In the genomic region with DNA sequence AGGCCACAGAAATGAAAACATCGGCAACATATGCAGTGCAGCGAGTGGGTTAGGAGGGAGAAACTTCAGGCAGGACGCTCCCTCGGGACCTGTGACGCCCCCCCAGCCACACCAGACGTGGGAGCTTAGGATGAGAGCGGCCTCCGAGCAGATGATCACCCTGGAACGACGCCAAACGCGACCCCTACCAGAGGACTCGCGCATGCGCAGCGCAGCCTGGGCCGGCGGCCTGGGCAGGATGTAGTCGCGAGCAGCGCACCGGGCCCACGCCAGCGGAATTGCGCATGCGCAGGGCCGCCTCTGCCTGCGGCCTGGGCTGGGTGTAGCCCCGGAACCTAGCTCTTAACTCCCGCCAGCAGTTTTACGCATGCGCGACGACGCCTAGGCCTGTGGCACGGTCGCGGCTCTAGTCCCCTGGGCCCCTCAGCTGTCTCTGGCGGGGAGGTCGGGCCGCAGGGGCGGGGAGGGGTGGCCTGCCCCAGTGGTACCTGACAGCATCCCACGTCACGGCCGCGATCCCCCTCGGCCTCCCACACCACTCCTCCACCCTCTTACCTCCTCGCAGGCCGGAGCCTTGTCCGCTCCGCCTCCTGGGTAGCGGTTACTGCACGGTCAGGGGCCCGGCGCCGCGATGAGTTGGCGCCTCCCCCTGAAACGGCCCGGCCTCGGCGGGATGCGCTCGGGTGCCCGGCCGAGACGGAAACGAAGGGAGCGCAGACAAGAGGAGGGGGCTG, we compare ENCODE assay signal across 8 cellular contexts. TPM values are rescaled to one million over a fixed set of nuclear protein-coding genes. Genes with fewer than 3 reads are reported as not detected.
DNase-seq lines count a peak whose midpoint lies in the region; ATAC-seq and TF ChIP-seq lines count a peak whose summit lies in the region.

A gene (minus strand): TSS at position 608 of the 734 bp plus-strand sequence. CDS start 11,141 bp downstream, outside the sequence.

- H3K36me3 ChIP-seq in OCI-LY7 (ENCODE audit: insufficient read depth, low read length) = no peaks in the 10 kb centered on the region

- H3K27ac ChIP-seq in OCI-LY7 (ENCODE audit: low read depth, low read length, poor library complexity, severe bottlenecking) = peak within 1 kb of the TSS; percentile 80

- H3K4me1 ChIP-seq in OCI-LY7 (ENCODE audit: insufficient read depth, low read length, poor library complexity, severe bottlenecking) = peaks cover 60% of the 10 kb centered on the region

- no peaks in the 10 kb centered on the region for H4K20me1 ChIP-seq in OCI-LY7 (ENCODE audit: insufficient read depth, low read length)

- H3K9me3 ChIP-seq in OCI-LY7 (ENCODE audit: low read length) = peaks cover 9% of the 10 kb centered on the region; the same call in 1 of the 2 replicates

- H3K79me2 ChIP-seq in OCI-LY7 (ENCODE audit: insufficient read depth, low read depth, low read length) = peaks cover 38% of the 10 kb centered on the region; the same call in 1 of the 2 replicates

- no peaks in the 10 kb centered on the region for H3K9me2 ChIP-seq in OCI-LY7 (ENCODE audit: insufficient read depth, low read length)

- TF ChIP-seq CTCF in OCI-LY7 (conservative IDR thresholded peaks at IDR 0.05; ENCODE audit: low read length) (no peak), epithelial cell of proximal tubule (conservative IDR thresholded peaks at IDR 0.05; ENCODE audit: low read depth, low read length) (no peak)

- intact Hi-C loops in OCI-LY7 (cut with micrococcal nuclease; ENCODE audit: unreplicated experiment) = loop anchor here (1.0 to 2.0 kb wide), 4 partner anchors 30 to 228 kb away; no protein-coding TSS in a partner anchor

- BruUV-seq in OCI-LY7 (replicated peaks; lab: Mats Ljungman, UMichigan) = no TSS peak

- peak within 1 kb of the TSS; percentile 94 for H3K4me2 ChIP-seq in OCI-LY7 (ENCODE audit: low read length)

- CTCF ChIA-PET in OCI-LY7 (lab: Charles Lee; ENCODE audit: unreplicated experiment) = interaction anchor here (0.5 to 2.2 kb wide), 3 partner anchors 10 to 30 kb away, joined by 3 to 14 read pairs (median 4); no protein-coding TSS in a partner anchor

- ATAC-seq in GM21528 (IDR thresholded peaks at IDR 0.05; ENCODE audit: low FRiP score, unreplicated experiment) = peak; percentile 81

- peak within 1 kb of the TSS; percentile 73 for H3K4me3 ChIP-seq in OCI-LY7 (ENCODE audit: low read depth, low read length, poor library complexity, severe bottlenecking)
- peak within 1 kb of the TSS; percentile 92 for H3K4me3 ChIP-seq in epithelial cell of proximal tubule (ENCODE audit: low read depth, low read length)

- H2AFZ ChIP-seq in OCI-LY7 (ENCODE audit: low read length) = peak within 1 kb of the TSS; percentile 83

- DNase-seq in DMS 273 treated with DMSO at 0.1 percent for 48 hours (lab: John Stamatoyannopoulos, UW) (peak; percentile 81), HuH-7.5 (ENCODE audit: low spot score) (peak; percentile 86), OCI-LY7 (ENCODE audit: low spot score) (peak; percentile 99), activated T-cell treated with anti-CD3 and anti-CD28 coated beads for 48 hours (ENCODE audit: low read depth) (peak; percentile 99), epithelial cell of proximal tubule (ENCODE audit: low read depth) (peak; percentile 53), mucosa of gallbladder (ENCODE audit: low spot score) (peak; percentile 99)
- DNase-seq in stimulated activated CD8-positive, alpha-beta memory T cell treated with anti-CD3 and anti-CD28 coated beads, Interleukin-4, amount 100 ng/mL, for 24 hours (ENCODE audit: low read depth) = peak; percentile 99

- POLR2A ChIA-PET in OCI-LY7 (lab: Charles Lee) = interaction anchor here (0.5 to 2.7 kb wide), 21 partner anchors 9 to 565 kb away, joined by 3 to 14 read pairs (median 4); a partner anchor contains a TSS

RNA-seq across cellular contexts. Expression of the gene that starts here (rescaled TPM):
- total RNA-seq in OCI-LY7 (2014; rRNA removed; shearing (Covaris generic)) = 4.4 and 9.0 TPM in 2 replicates
- total RNA-seq in OCI-LY7 (2022) (7.2 and 7.3 TPM in 2 replicates), epithelial cell of proximal tubule (2.9 and 3.5 TPM in 2 replicates), mucosa of gallbladder (18.3 TPM)

Comparison
In these comparisons a context has a peak if more than half of its experiments do, and no peak if none do; other contexts are left out.
1. Peak in every context shown above with its lines: DNase-seq, ATAC-seq, H3K4me3 ChIP-seq and H3K27ac ChIP-seq.